Comparison of ENCODE assay signal across 8 cellular contexts in the genomic region with DNA sequence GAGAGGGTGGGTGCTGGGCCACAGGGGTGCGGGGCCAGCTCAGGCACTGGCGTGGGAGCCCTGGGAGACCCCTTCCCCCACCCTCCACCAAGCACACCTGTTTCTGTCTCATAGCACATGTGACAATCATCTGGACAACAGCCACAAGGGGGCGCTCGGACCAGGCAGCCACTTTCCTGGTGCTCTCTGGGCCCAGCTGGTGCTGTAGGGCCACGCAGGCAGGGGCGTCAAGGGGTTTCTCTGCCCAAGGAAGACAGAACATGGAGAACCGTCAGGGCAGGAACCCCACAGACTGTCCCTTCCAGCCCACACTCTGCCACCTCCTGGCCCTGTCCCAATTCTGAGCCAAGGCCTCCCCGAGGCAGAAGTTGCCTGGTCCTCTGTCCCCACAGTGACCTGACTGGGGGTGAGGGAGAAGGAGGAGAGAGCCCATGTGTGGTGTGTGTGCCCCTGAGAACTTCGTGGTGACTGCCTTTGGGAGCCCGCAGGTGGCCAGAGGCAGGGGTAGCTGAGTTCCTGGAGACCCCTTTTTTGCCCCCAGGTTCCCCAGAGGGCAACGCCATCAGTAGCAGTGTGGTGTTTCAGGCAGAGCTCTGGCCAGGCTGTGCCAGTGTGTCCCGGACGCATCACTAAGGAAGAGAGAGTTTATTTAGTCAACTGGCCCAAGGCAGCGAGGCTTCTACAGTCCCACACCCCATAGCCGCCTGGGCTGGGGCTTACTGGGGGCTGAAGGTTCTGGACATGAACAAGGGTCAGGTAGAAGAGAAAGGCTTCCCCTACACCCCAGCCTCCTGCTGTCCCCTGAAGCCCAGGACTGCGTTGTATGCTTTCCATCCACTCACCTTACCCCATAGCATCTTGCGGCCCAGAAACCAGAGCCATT. TPM values are rescaled to one million over a fixed set of nuclear protein-coding genes. Genes with fewer than 3 reads are reported as not detected.
DNase-seq lines count a peak whose midpoint lies in the region; ATAC-seq, FAIRE-seq and TF ChIP-seq lines count a peak whose summit lies in the region.

No MANE protein-coding gene starts in this region.

- FAIRE-seq in D721Med (lab: Jason Lieb, UNC), result no peak

- H3K36me3 ChIP-seq in right lobe of liver, result peaks cover 0 to 7% (median under 1%) of the 10 kb centered on the region in 4 donors

- intact Hi-C loops in right lobe of liver (cut with DNase I), result no loop called here

- DNase-seq in D721Med (ENCODE audit: insufficient read length, low spot score), result no peak
- peak; percentile 71 for DNase-seq in HEK293T (ENCODE audit: extremely low spot score)
- peak; percentile 77 for DNase-seq in NCI-H460 (ENCODE audit: extremely low read depth, low read depth)
- DNase-seq in activated CD4-positive, alpha-beta T cell treated with anti-CD3 and anti-CD28 coated beads for 24 hours (ENCODE audit: low read depth in 2 of 2), result peak; percentile 83 to 88
- DNase-seq in cerebellar cortex (ENCODE audit: low spot score), result peak; percentile 68
- peak; percentile 79 to 80 (median 79) for DNase-seq in right lobe of liver
- peak; percentile 70 for DNase-seq in stimulated activated CD8-positive, alpha-beta memory T cell treated with anti-CD3 and anti-CD28 coated beads, Interleukin-12 subunit alpha, Interleukin-12 subunit beta, amount 100 ng/mL, for 24 hours (ENCODE audit: extremely low read depth)

- WGBS in right lobe of liver (ENCODE audit: insufficient coverage, low coverage, low lambda C conversion rate, missing lambda C conversion rate), result 37% methylated on average over 8 of the region's 17 CpGs

- no peak overlapping the region for H3K27ac ChIP-seq in right lobe of liver

- TF ChIP-seq POLR2A in right lobe of liver (IDR thresholded peaks at IDR 0.05), result no peak

- H3K27me3 ChIP-seq in right lobe of liver, result no peaks in the 10 kb centered on the region

- peaks cover 0 to 16% (median 3%) of the 10 kb centered on the region in 4 donors for H3K4me1 ChIP-seq in right lobe of liver

- TF ChIP-seq CTCF in D721Med (IDR thresholded peaks at IDR 0.05; ENCODE audit: insufficient read depth, missing control alignments) (peak; percentile 71), right lobe of liver (IDR thresholded peaks at IDR 0.05) (peak; percentile 66 to 78 (median 74))

- CTCF ChIA-PET in HEK293T (lab: Yijun Ruan, JAX), result interaction anchor here (0.6 to 2.0 kb wide), 3 partner anchors 100 to 244 kb away, joined by 4 to 6 read pairs (median 4); no protein-coding TSS in a partner anchor

- ATAC-seq in right lobe of liver (peak; percentile 35 to 48 (median 42)), HG03095 (IDR thresholded peaks at IDR 0.05; ENCODE audit: unreplicated experiment) (no peak)

- no peak overlapping the region for H3K4me3 ChIP-seq in right lobe of liver

- H3K9me3 ChIP-seq in right lobe of liver, result no peaks in the 10 kb centered on the region

- POLR2A ChIA-PET in HEK293T (lab: Yijun Ruan, JAX), result interaction anchor here (0.6 to 1.2 kb wide), 2 partner anchors 244 to 420 kb away, joined by 3 read pairs; no protein-coding TSS in a partner anchor

TF ChIP-seq in HEK293T, 16 proteins besides CTCF, POLR2A, EP300 and RAD21:
- no peak for TF ChIP-seq L3MBTL2 (conservative IDR thresholded peaks at IDR 0.05)
- 0 out of 2 replicates have a peak, but pooled peaks have one; percentile 35 for TF ChIP-seq HDGF (IDR thresholded peaks at IDR 0.05; ENCODE audit: borderline replicate concordance)

RNA-seq across cellular contexts. Expression of a gene that starts 3.1 kb away (rescaled TPM):
- 37.2 and 44.0 TPM in 2 replicates for total RNA-seq in NCI-H460 (2014; rRNA removed; shearing (Covaris generic))
- 167 and 292 TPM in 2 replicates for polyA plus RNA-seq in NCI-H460 (2014; cell fraction: nucleus; rRNA removed)
- total RNA-seq in right lobe of liver, result 10 to 100 TPM in 3 of 6 experiments, 1 to 10 TPM in 3; 6.8 to 14.5 (median 10.2) TPM

RNA-seq across cellular contexts. Expression of a gene that starts 12.2 kb away (rescaled TPM):
- total RNA-seq in NCI-H460 (2014; rRNA removed; shearing (Covaris generic)), result 9.9 and 13.3 TPM in 2 replicates
- 30.0 and 53.2 TPM in 2 replicates for polyA plus RNA-seq in NCI-H460 (2014; cell fraction: nucleus; rRNA removed)
- 1 to 10 TPM in 4 of 6 experiments, under 1 TPM in 2; 0.76 to 2.9 (median 2.1) TPM for total RNA-seq in right lobe of liver
